25 cellular contexts compared by ENCODE assay signal in the genomic region with DNA sequence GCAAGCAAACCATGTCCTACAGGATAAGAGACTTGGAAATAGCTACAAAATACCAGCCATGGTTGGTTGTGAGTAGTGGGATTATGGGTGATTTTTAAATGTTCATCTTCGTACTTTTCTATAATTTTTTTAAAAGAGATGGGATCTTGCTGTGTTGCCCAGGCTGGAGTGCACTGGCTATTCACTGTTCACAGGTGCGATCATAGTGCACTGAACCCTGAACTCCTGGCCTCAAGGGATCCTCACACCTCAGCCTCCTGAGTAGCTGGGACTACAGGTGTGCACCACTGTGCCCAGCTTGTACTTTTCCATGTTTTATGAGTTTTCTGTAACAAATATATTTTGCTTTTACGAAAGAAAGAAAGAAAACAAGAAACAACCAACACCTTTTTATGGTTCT.
A peak's percentile ranks its signal among the peaks of the same experiment; 100 is the strongest.
DNase-seq lines count a peak whose midpoint lies in the region; ATAC-seq, FAIRE-seq and TF ChIP-seq lines count a peak whose summit lies in the region.
"Had no signal": no experiment of that assay in that cellular context is flagged by ENCODE, and none has a peak within 500 bp of the region (broad histone marks: within the 10 kb centered on the region; RNA-seq: fewer than 3 reads in every experiment).

No MANE protein-coding gene starts in this region.

- H4K20me1 ChIP-seq in K562 (replicated peaks; ENCODE audit: control insufficient read depth, insufficient read depth, low read length) = no peaks in the 10 kb centered on the region
- H4K20me1 ChIP-seq: BLaER1 had no signal

- H3K27ac Mint-ChIP-seq in osteocyte (ENCODE audit: unreplicated experiment) = no peak overlapping the region
- H3K27ac Mint-ChIP-seq: B cell; CD4-positive, CD25-positive, alpha-beta regulatory T cell; CD8-positive, alpha-beta T cell had no signal

- H3K4me2 ChIP-seq in K562 (ENCODE audit: insufficient read depth, low read length) = no peak overlapping the region

- H3K27ac ChIP-seq in K562 (ENCODE audit: extremely low read depth, low read depth, low read length) (no peak overlapping the region), breast epithelium (no peak overlapping the region)
- H3K27ac ChIP-seq: 22Rv1, BLaER1, C4-2B, GM23248 had no signal

- DNase-seq in activated CD8-positive, alpha-beta memory T cell treated with anti-CD3 and anti-CD28 coated beads for 24 hours = peak; percentile 9
- no peak for DNase-seq in activated CD8-positive, alpha-beta memory T cell treated with anti-CD3 and anti-CD28 coated beads, Interleukin-2, amount 50 U/mL, for 48 hours
- no peak for DNase-seq in K562 (ENCODE audit: extremely low read depth in 1 of 4, low spot score in 3 of 4)
- DNase-seq in osteocyte (ENCODE audit: extremely low spot score, unreplicated experiment) = peak; percentile 13
- DNase-seq in ureter (ENCODE audit: low spot score) = peak; percentile 6
- DNase-seq in breast epithelium (ENCODE audit: low spot score in 2 of 2) = no peak
- DNase-seq in SIG-M5 (lab: John Stamatoyannopoulos, UW) = no peak
- DNase-seq in HUDEP-2 (lab: John Stamatoyannopoulos, UW; ENCODE audit: unreplicated experiment in 76 of 76) = no peak
- DNase-seq: Caco-2; CD4-positive, CD25-positive, alpha-beta regulatory T cell; CD8-positive, alpha-beta T cell; DMS153; DND-41; GM23248; H7; HCEC 1CT had no signal

- H2AFZ ChIP-seq in K562 (ENCODE audit: low read depth, low read length) = no peak overlapping the region
- H2AFZ ChIP-seq: GM23248 had no signal

- in situ Hi-C loops in K562 (cut with MboI) = no loop called here

- peaks cover 10 to 38% of the 10 kb centered on the region in 2 experiments; a peak in 2 of 5 replicates for H3K27me3 ChIP-seq in K562 (ENCODE audit: control insufficient read depth in 2 of 2, insufficient read depth in 2 of 2, low read length in 2 of 2)
- no peaks in the 10 kb centered on the region for H3K27me3 ChIP-seq in breast epithelium
- H3K27me3 ChIP-seq: BLaER1 had no signal

- TF ChIP-seq CTCF in K562 (IDR thresholded peaks at IDR 0.05 in 2 of 3, conservative IDR thresholded peaks at IDR 0.05 in 1 of 3; ENCODE audit: insufficient read depth in 2 of 3, low read depth in 1 of 3, low read length in 3 of 3) (no peak), osteocyte (IDR thresholded peaks at IDR 0.05) (no peak), breast epithelium (IDR thresholded peaks at IDR 0.05) (no peak)

- TF ChIP-seq EP300 in K562 (IDR thresholded peaks at IDR 0.05; ENCODE audit: low read length) = no peak

- ATAC-seq in K562 = no peak
- ATAC-seq: CD8-positive, alpha-beta T cell; GM12878 had no signal

- no peaks in the 10 kb centered on the region for H3K9me3 ChIP-seq in K562 (replicated peaks; ENCODE audit: control insufficient read depth, insufficient read depth, low read depth, low read length)
- H3K9me3 ChIP-seq in breast epithelium = no peaks in the 10 kb centered on the region
- H3K9me3 ChIP-seq: Caco-2 had no signal

- peaks cover 8% of the 10 kb centered on the region for H3K27me3 Mint-ChIP-seq in osteocyte (ENCODE audit: unreplicated experiment)

- no TSS peak for BruUV-seq in K562 (replicated peaks; lab: Mats Ljungman, UMichigan)

- intact Hi-C loops in K562 (cut with micrococcal nuclease) (no loop called here), breast epithelium (cut with DNase I; ENCODE audit: low total_unique reads) (no loop called here)

- CTCF ChIA-PET in K562 (lab: Yijun Ruan, JAX; ENCODE audit: low intra/inter-chr PET ratio) = no interaction called here

- POLR2A ChIA-PET in K562 (lab: Yijun Ruan, JAX) = interaction anchor here (1.1 to 1.6 kb wide), 3 partner anchors 10 to 21 kb away, joined by 3 to 6 read pairs (median 5); no protein-coding TSS in a partner anchor

- peaks cover 5% of the 10 kb centered on the region for H3K4me1 Mint-ChIP-seq in osteocyte (ENCODE audit: unreplicated experiment)
- H3K4me1 Mint-ChIP-seq: B cell; CD4-positive, CD25-positive, alpha-beta regulatory T cell had no signal

- H3K4me3 ChIP-seq in K562 (no peak overlapping the region), breast epithelium (no peak overlapping the region)
- H3K4me3 ChIP-seq: BLaER1, GM12878, GM23248 had no signal

- peak; percentile 40 for FAIRE-seq in K562 (lab: Jason Lieb, UNC)
- FAIRE-seq: A204.1, G401.6, GM12878, GM19239, H1 had no signal

- TF ChIP-seq POLR2A in K562 (conservative IDR thresholded peaks at IDR 0.05) = no peak
- TF ChIP-seq POLR2A in breast epithelium (IDR thresholded peaks at IDR 0.05) = no peak

- H3K4me1 ChIP-seq in K562 (replicated peaks in 1 of 2; ENCODE audit: control insufficient read depth in 2 of 2, insufficient read depth in 2 of 2, low read length in 2 of 2) (no peaks in the 10 kb centered on the region), breast epithelium (no peaks in the 10 kb centered on the region)
- H3K4me1 ChIP-seq: Caco-2 had no signal

- H3K9me1 ChIP-seq in K562 (ENCODE audit: control insufficient read depth, insufficient read depth, low read length) = no peaks in the 10 kb centered on the region

- no peak overlapping the region for H3K4me3 Mint-ChIP-seq in osteocyte (ENCODE audit: unreplicated experiment)
- H3K4me3 Mint-ChIP-seq: B cell; CD4-positive, CD25-positive, alpha-beta regulatory T cell; CD8-positive, alpha-beta T cell had no signal

- 2% methylated on average over 3 of the region's 3 CpGs for WGBS in K562 (ENCODE audit: insufficient coverage, low coverage, missing lambda C conversion rate)

- no peaks in the 10 kb centered on the region for H3K79me2 ChIP-seq in K562 (ENCODE audit: control insufficient read depth, insufficient read depth, low read length)

- no peaks in the 10 kb centered on the region for H3K36me3 ChIP-seq in K562 (ENCODE audit: control insufficient read depth, insufficient read depth, low read length)
- H3K36me3 ChIP-seq in breast epithelium = no peaks in the 10 kb centered on the region
- H3K36me3 ChIP-seq: BLaER1 had no signal

- TF ChIP-seq RAD21 in K562 (CRISPR knock-in tag; conservative IDR thresholded peaks at IDR 0.05 in 1 of 2, IDR thresholded peaks at IDR 0.05 in 1 of 2) = no peak

- no peak overlapping the region for H3K9ac ChIP-seq in K562 (ENCODE audit: insufficient read depth in 1 of 2, low read depth in 2 of 2, low read length in 2 of 2)
- H3K9ac ChIP-seq: BLaER1, GM23248 had no signal

- no peaks in the 10 kb centered on the region for H3K9me3 Mint-ChIP-seq in osteocyte (ENCODE audit: unreplicated experiment)
- H3K9me3 Mint-ChIP-seq: CD8-positive, alpha-beta T cell had no signal

- H3K36me3 Mint-ChIP-seq in osteocyte (ENCODE audit: unreplicated experiment) = no peaks in the 10 kb centered on the region
- H3K36me3 Mint-ChIP-seq: CD4-positive, CD25-positive, alpha-beta regulatory T cell; CD8-positive, alpha-beta T cell had no signal

TF ChIP-seq in K562, 482 proteins besides CTCF, POLR2A, EP300 and RAD21:
- TF ChIP-seq L3MBTL2 (IDR thresholded peaks at IDR 0.05) (no peak), ZNF121 (CRISPR knock-in tag; conservative IDR thresholded peaks at IDR 0.05) (peak; percentile 50), RBM25 (IDR thresholded peaks at IDR 0.05; ENCODE audit: low read depth, low read length, severe bottlenecking) (peak; percentile 20)
TF ChIP-seq in K562: peak in this region for 2.

Comparison
In these comparisons a context has a peak if more than half of its experiments do, and no peak if none do; other contexts are left out.
1. DNase-seq: peak in activated CD8-positive, alpha-beta memory T cell treated with anti-CD3 and anti-CD28 coated beads for 24 hours (single experiment), osteocyte (single experiment) and ureter (single experiment); none in activated CD8-positive, alpha-beta memory T cell treated with anti-CD3 and anti-CD28 coated beads, Interleukin-2, amount 50 U/mL, for 48 hours (single experiment), K562 (0 of 4), breast epithelium (0 of 2), SIG-M5 (single experiment) and HUDEP-2 (0 of 76).